8 cellular contexts compared by ENCODE assay signal in genomic region chr1:43947061-43947889, GRCh38. TPM values are rescaled to one million over a fixed set of nuclear protein-coding genes. Genes with fewer than 3 reads are reported as not detected.
DNase-seq lines count a peak whose midpoint lies in the region; ATAC-seq and TF ChIP-seq lines count a peak whose summit lies in the region.

No MANE protein-coding gene starts in this region.

- H3K36me3 Mint-ChIP-seq in activated CD4-positive, alpha-beta T cell treated with anti-CD3 and anti-CD28 coated beads, Interleukin-2, amount 10 ng/mL, durations not matched to agents 7 days and 5 days (ENCODE audit: low read depth) = peaks cover 8% of the 10 kb centered on the region

- intact Hi-C loops in Panc1 (cut with micrococcal nuclease; ENCODE audit: unreplicated experiment) = no loop called here

- in situ Hi-C loops in Panc1 (cut with HindIII; ENCODE audit: low pct_unique_long_range_greater_than_20kb, low sequenced_read_pairs) = loop anchor here (25.0 kb wide), 1 partner anchor 185 kb away; no protein-coding TSS in a partner anchor

- peak overlapping the region; percentile 79 to 88 for H3K4me3 ChIP-seq in Panc1 (ENCODE audit: low read depth in 2 of 2, low read length in 2 of 2)
- peak overlapping the region; percentile 86 for H3K4me3 ChIP-seq in epithelial cell of esophagus (ENCODE audit: low read length)
- peak overlapping the region; percentile 78 for H3K4me3 ChIP-seq in neural cell (ENCODE audit: low read length)

- no peaks in the 10 kb centered on the region for H3K9me2 ChIP-seq in neural cell (ENCODE audit: insufficient read depth, low read length)

- H3K79me2 ChIP-seq in neural cell (replicated peaks; ENCODE audit: insufficient read depth, low read length) = peaks cover 37% of the 10 kb centered on the region

- peak overlapping the region; percentile 96 for H3K27ac ChIP-seq in Panc1 (ENCODE audit: low read length)
- peak overlapping the region; percentile 74 for H3K27ac ChIP-seq in neural cell (ENCODE audit: low read length)

- H3K27ac Mint-ChIP-seq in activated CD4-positive, alpha-beta T cell treated with anti-CD3 and anti-CD28 coated beads, Interleukin-2, amount 10 ng/mL, durations not matched to agents 7 days and 5 days = peak overlapping the region; percentile 94

- CTCF ChIA-PET in activated CD4-positive, alpha-beta T cell treated with anti-CD3 and anti-CD28 coated beads, Interleukin-2, amount 10 ng/mL, durations not matched to agents 7 days and 5 days (lab: Charles Lee) = interaction anchor here (0.7 to 9.2 kb wide), 8 partner anchors 9 to 183 kb away, joined by 3 to 93 read pairs (median 4); partner anchors contain the start of gene ARTN
- CTCF ChIA-PET in Panc1 (lab: Charles Lee) = interaction anchor here (2.2 kb wide), 1 partner anchor 184 kb away, joined by 10 read pairs; no protein-coding TSS in a partner anchor

- POLR2A ChIA-PET in activated CD4-positive, alpha-beta T cell treated with anti-CD3 and anti-CD28 coated beads, Interleukin-2, amount 10 ng/mL, durations not matched to agents 7 days and 5 days (lab: Charles Lee) = no interaction called here
- POLR2A ChIA-PET in Panc1 (lab: Charles Lee) = no interaction called here

- no peaks in the 10 kb centered on the region for H3K27me3 ChIP-seq in Panc1 (ENCODE audit: control insufficient read depth, insufficient read depth, low read length)
- no peaks in the 10 kb centered on the region for H3K27me3 ChIP-seq in neural cell (ENCODE audit: insufficient read depth, low read depth, low read length)

- peaks cover 47% of the 10 kb centered on the region for H3K4me1 Mint-ChIP-seq in activated CD4-positive, alpha-beta T cell treated with anti-CD3 and anti-CD28 coated beads, Interleukin-2, amount 10 ng/mL, durations not matched to agents 7 days and 5 days

- H4K20me1 ChIP-seq in neural cell (ENCODE audit: insufficient read depth) = no peaks in the 10 kb centered on the region

- H3K4me1 ChIP-seq in Panc1 (ENCODE audit: control insufficient read depth, insufficient read depth, low read length) = peaks cover 16% of the 10 kb centered on the region

- H3K9me3 Mint-ChIP-seq in activated CD4-positive, alpha-beta T cell treated with anti-CD3 and anti-CD28 coated beads, Interleukin-2, amount 10 ng/mL, durations not matched to agents 7 days and 5 days = no peaks in the 10 kb centered on the region

- no peaks in the 10 kb centered on the region for H3F3A ChIP-seq in neural cell (ENCODE audit: insufficient read depth, low read length, poor library complexity, severe bottlenecking)

- peak overlapping the region; percentile 81 for H2AFZ ChIP-seq in neural cell (ENCODE audit: low read depth, low read length)

- DNase-seq in activated CD4-positive, alpha-beta T cell treated with anti-CD3 and anti-CD28 coated beads, Interleukin-2, amount 10 ng/mL, durations not matched to agents 7 days and 5 days = peak; percentile 32
- DNase-seq in activated CD4-positive, alpha-beta T cell treated with anti-CD3 and anti-CD28 coated beads for 1 hour = no peak
- DNase-seq in Panc1 (ENCODE audit: low read depth, low spot score) = no peak
- no peak for DNase-seq in epithelial cell of esophagus (ENCODE audit: low read depth)
- no peak for DNase-seq in effector CD4-positive, alpha-beta T cell
- DNase-seq in activated CD4-positive, CD25-positive, alpha-beta regulatory T cell treated with anti-CD3 and anti-CD28 coated beads, Interleukin-2, amount 50 U/mL, for 72 hours = no peak
- DNase-seq in dedifferentiated amniotic fluid mesenchymal stem cell (ENCODE audit: extremely low spot score) = no peak

- H3K9ac ChIP-seq in neural cell (ENCODE audit: low read length) = peak overlapping the region; percentile 89

- peak; percentile 43 for ATAC-seq in Panc1

- H3K4me2 ChIP-seq in neural cell (ENCODE audit: low read length) = peak overlapping the region; percentile 97

- TF ChIP-seq CTCF in Panc1 (IDR thresholded peaks at IDR 0.05) (no peak), epithelial cell of esophagus (IDR thresholded peaks at IDR 0.05; ENCODE audit: insufficient read depth, low read depth, low read length, missing control alignments) (no peak), neural cell (IDR thresholded peaks at IDR 0.05; ENCODE audit: poor library complexity, severe bottlenecking) (no peak)

- H3K36me3 ChIP-seq in Panc1 (ENCODE audit: control insufficient read depth, insufficient read depth, low read length) = peaks cover 4% of the 10 kb centered on the region; the same call in 1 of the 2 replicates
- no peaks in the 10 kb centered on the region for H3K36me3 ChIP-seq in neural cell (ENCODE audit: insufficient read depth, low read length)

- H3K4me3 Mint-ChIP-seq in activated CD4-positive, alpha-beta T cell treated with anti-CD3 and anti-CD28 coated beads, Interleukin-2, amount 10 ng/mL, durations not matched to agents 7 days and 5 days = peak overlapping the region; percentile 80

- TF ChIP-seq RAD21 in neural cell (conservative IDR thresholded peaks at IDR 0.05) = no peak

- H3K9me3 ChIP-seq in Panc1 (ENCODE audit: control insufficient read depth, insufficient read depth, low read depth, low read length) (no peaks in the 10 kb centered on the region), neural cell (ENCODE audit: low read length) (no peaks in the 10 kb centered on the region)

- TSS peak; percentile 70 for BruUV-seq in Panc1 (replicated peaks; lab: Mats Ljungman, UMichigan)

- no peaks in the 10 kb centered on the region for H3K27me3 Mint-ChIP-seq in activated CD4-positive, alpha-beta T cell treated with anti-CD3 and anti-CD28 coated beads, Interleukin-2, amount 10 ng/mL, durations not matched to agents 7 days and 5 days

- no peak for TF ChIP-seq EP300 in neural cell (conservative IDR thresholded peaks at IDR 0.05; ENCODE audit: poor library complexity, severe bottlenecking)

TF ChIP-seq in neural cell, 6 proteins besides CTCF, POLR2A, EP300 and RAD21:
- TF ChIP-seq, protein P1, sequence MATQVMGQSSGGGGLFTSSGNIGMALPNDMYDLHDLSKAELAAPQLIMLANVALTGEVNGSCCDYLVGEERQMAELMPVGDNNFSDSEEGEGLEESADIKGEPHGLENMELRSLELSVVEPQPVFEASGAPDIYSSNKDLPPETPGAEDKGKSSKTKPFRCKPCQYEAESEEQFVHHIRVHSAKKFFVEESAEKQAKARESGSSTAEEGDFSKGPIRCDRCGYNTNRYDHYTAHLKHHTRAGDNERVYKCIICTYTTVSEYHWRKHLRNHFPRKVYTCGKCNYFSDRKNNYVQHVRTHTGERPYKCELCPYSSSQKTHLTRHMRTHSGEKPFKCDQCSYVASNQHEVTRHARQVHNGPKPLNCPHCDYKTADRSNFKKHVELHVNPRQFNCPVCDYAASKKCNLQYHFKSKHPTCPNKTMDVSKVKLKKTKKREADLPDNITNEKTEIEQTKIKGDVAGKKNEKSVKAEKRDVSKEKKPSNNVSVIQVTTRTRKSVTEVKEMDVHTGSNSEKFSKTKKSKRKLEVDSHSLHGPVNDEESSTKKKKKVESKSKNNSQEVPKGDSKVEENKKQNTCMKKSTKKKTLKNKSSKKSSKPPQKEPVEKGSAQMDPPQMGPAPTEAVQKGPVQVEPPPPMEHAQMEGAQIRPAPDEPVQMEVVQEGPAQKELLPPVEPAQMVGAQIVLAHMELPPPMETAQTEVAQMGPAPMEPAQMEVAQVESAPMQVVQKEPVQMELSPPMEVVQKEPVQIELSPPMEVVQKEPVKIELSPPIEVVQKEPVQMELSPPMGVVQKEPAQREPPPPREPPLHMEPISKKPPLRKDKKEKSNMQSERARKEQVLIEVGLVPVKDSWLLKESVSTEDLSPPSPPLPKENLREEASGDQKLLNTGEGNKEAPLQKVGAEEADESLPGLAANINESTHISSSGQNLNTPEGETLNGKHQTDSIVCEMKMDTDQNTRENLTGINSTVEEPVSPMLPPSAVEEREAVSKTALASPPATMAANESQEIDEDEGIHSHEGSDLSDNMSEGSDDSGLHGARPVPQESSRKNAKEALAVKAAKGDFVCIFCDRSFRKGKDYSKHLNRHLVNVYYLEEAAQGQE (IDR thresholded peaks at IDR 0.05; ENCODE audit: borderline replicate concordance) = peak; percentile 10
- TF ChIP-seq TAF1 (IDR thresholded peaks at IDR 0.05; ENCODE audit: low read depth) = no peak

RNA-seq across cellular contexts. Expression of gene IPO13, which starts 0.5 kb away (rescaled TPM):
- total RNA-seq in activated CD4-positive, alpha-beta T cell treated with anti-CD3 and anti-CD28 coated beads, Interleukin-2, amount 10 ng/mL, durations not matched to agents 7 days and 5 days = 10 to 100 TPM; 22.0 to 27.2 TPM
- 40.0 TPM for total RNA-seq in Panc1 (2021; ENCODE audit: unreplicated experiment)
- 25.0 TPM for polyA plus RNA-seq in Panc1 (2012; ENCODE audit: insufficient read length)
- 29.8 and 38.4 TPM in 2 replicates for polyA plus RNA-seq in neural cell
- 36.6 and 39.0 TPM in 2 replicates for polyA minus RNA-seq in neural cell

RNA-seq across cellular contexts. Expression of gene ARTN, which starts 13.7 kb away (rescaled TPM):
- total RNA-seq in activated CD4-positive, alpha-beta T cell treated with anti-CD3 and anti-CD28 coated beads, Interleukin-2, amount 10 ng/mL, durations not matched to agents 7 days and 5 days = under 1 TPM; 0.10 to 0.52 TPM
- total RNA-seq in Panc1 (2021; ENCODE audit: unreplicated experiment) = 0.49 TPM
- 0.35 TPM for polyA plus RNA-seq in Panc1 (2012; ENCODE audit: insufficient read length)
- polyA plus RNA-seq in neural cell = 1.4 and 2.2 TPM in 2 replicates
- polyA minus RNA-seq in neural cell = 0.58 TPM in 1 of 2 replicates, not detected in the other

RNA-seq across cellular contexts. Expression of gene DPH2, which starts 22.5 kb away (rescaled TPM):
- 10 to 100 TPM; 28.0 to 30.0 TPM for total RNA-seq in activated CD4-positive, alpha-beta T cell treated with anti-CD3 and anti-CD28 coated beads, Interleukin-2, amount 10 ng/mL, durations not matched to agents 7 days and 5 days
- 76.0 TPM for total RNA-seq in Panc1 (2021; ENCODE audit: unreplicated experiment)
- 63.3 TPM for polyA plus RNA-seq in Panc1 (2012; ENCODE audit: insufficient read length)
- 26.0 and 29.2 TPM in 2 replicates for polyA plus RNA-seq in neural cell
- polyA minus RNA-seq in neural cell = 13.1 and 16.3 TPM in 2 replicates

RNA-seq across cellular contexts. Expression of gene ATP6V0B, which starts 27.5 kb away (rescaled TPM):
- 100 to 1,000 TPM in 1 of 2 experiments, 10 to 100 TPM in 1; 90.1 to 112 TPM for total RNA-seq in activated CD4-positive, alpha-beta T cell treated with anti-CD3 and anti-CD28 coated beads, Interleukin-2, amount 10 ng/mL, durations not matched to agents 7 days and 5 days
- 134 TPM for total RNA-seq in Panc1 (2021; ENCODE audit: unreplicated experiment)
- 119 TPM for polyA plus RNA-seq in Panc1 (2012; ENCODE audit: insufficient read length)
- 580 and 705 TPM in 2 replicates for polyA plus RNA-seq in neural cell
- 239 and 250 TPM in 2 replicates for polyA minus RNA-seq in neural cell

RNA-seq across cellular contexts. Expression of gene B4GALT2, which starts 31.7 kb away (rescaled TPM):
- total RNA-seq in activated CD4-positive, alpha-beta T cell treated with anti-CD3 and anti-CD28 coated beads, Interleukin-2, amount 10 ng/mL, durations not matched to agents 7 days and 5 days = 1 to 10 TPM; 8.0 to 9.3 TPM
- total RNA-seq in Panc1 (2021; ENCODE audit: unreplicated experiment) = 90.1 TPM
- 109 TPM for polyA plus RNA-seq in Panc1 (2012; ENCODE audit: insufficient read length)
- polyA plus RNA-seq in neural cell = 129 and 147 TPM in 2 replicates
- 117 and 141 TPM in 2 replicates for polyA minus RNA-seq in neural cell
